Comparison of ENCODE assay signal across 8 cellular contexts in genomic region chr22:49933236-49933921, GRCh38. TPM values are rescaled to one million over a fixed set of nuclear protein-coding genes. Genes with fewer than 3 reads are reported as not detected.
A peak's percentile ranks its signal among the peaks of the same experiment; 100 is the strongest.
DNase-seq lines count a peak whose midpoint lies in the region; ATAC-seq, FAIRE-seq and TF ChIP-seq lines count a peak whose summit lies in the region.

No MANE protein-coding gene starts in this region.

- H3K36me3 ChIP-seq in RWPE2 (ENCODE audit: low read depth) (no peaks in the 10 kb centered on the region), pancreas (no peaks in the 10 kb centered on the region)

- peak overlapping the region in 1 of 2 donors; percentile 23 for H3K4me3 Mint-ChIP-seq in CD14-positive monocyte

- H3K9me3 ChIP-seq in RWPE2 (ENCODE audit: severe bottlenecking) (no peaks in the 10 kb centered on the region), pancreas (no peaks in the 10 kb centered on the region)

- H3K4me1 ChIP-seq in RWPE2 (ENCODE audit: insufficient read depth, poor library complexity, severe bottlenecking): peaks cover 12% of the 10 kb centered on the region
- peaks cover 14 to 23% (median 19%) of the 10 kb centered on the region in 3 donors for H3K4me1 ChIP-seq in pancreas

- WGBS in pancreas, 2 donors: 81 to 85% methylated on average over 21 of the region's 21 CpGs

- H3K4me3 ChIP-seq in RWPE2 (ENCODE audit: severe bottlenecking) (no peak overlapping the region), pancreas (peak overlapping the region in 1 of 4 donors; percentile 48)

- peaks cover 0 to 9% (median 0%) of the 10 kb centered on the region in 3 donors for H3K27me3 Mint-ChIP-seq in CD14-positive monocyte (ENCODE audit: low read depth in 3 of 3)

- H3K27ac ChIP-seq in RWPE2 (ENCODE audit: poor library complexity, severe bottlenecking): peak overlapping the region; percentile 76
- peak overlapping the region; percentile 64 to 95 (median 86) for H3K27ac ChIP-seq in pancreas

- intact Hi-C loops in CD14-positive monocyte (cut with micrococcal nuclease): loop anchor here in 1 of 2 donors (10.0 kb wide), 1 partner anchor 601 kb away; the partner anchor contains the start of gene TYMP
- intact Hi-C loops in Right ventricle myocardium superior (cut with DNase I): loop anchor here (5.0 kb wide), 1 partner anchor 39 kb away; no protein-coding TSS in a partner anchor
- intact Hi-C loops in pancreas (cut with DNase I): loop anchor here in 1 of 3 donors (5.0 kb wide), 1 partner anchor 59 kb away; no protein-coding TSS in a partner anchor

- H3K9me3 Mint-ChIP-seq in CD14-positive monocyte: no peaks in the 10 kb centered on the region

- H3K27me3 ChIP-seq in RWPE2 (ENCODE audit: insufficient read depth, poor library complexity, severe bottlenecking): no peaks in the 10 kb centered on the region
- H3K27me3 ChIP-seq in pancreas: no peaks in the 10 kb centered on the region

- H3K27ac Mint-ChIP-seq in CD14-positive monocyte: peak overlapping the region; percentile 51 to 92 (median 79)

- ATAC-seq in RWPE2 (ENCODE audit: low read depth): no peak
- peak; percentile 28 for ATAC-seq in Right ventricle myocardium superior (ENCODE audit: poor library complexity)
- ATAC-seq in pancreas: no peak
- no peak for ATAC-seq in GM18498 (IDR thresholded peaks at IDR 0.05; ENCODE audit: unreplicated experiment)
- no peak for ATAC-seq in HG03469 (IDR thresholded peaks at IDR 0.05; ENCODE audit: unreplicated experiment)
- no peak for ATAC-seq in HG02885 (IDR thresholded peaks at IDR 0.05; ENCODE audit: poor library complexity, unreplicated experiment)

- H3K4me1 Mint-ChIP-seq in CD14-positive monocyte: peaks cover 39% of the 10 kb centered on the region

- no peak for FAIRE-seq in pancreas (lab: Jason Lieb, UNC)

- DNase-seq in CD14-positive monocyte (ENCODE audit: low spot score) (no peak), RWPE2 (ENCODE audit: low spot score) (no peak), Right ventricle myocardium superior (peak; percentile 87), pancreas (peak in 5 of 6 donors; percentile 26 to 78 (median 59)), NCI-H446 treated with DMSO at 0.1 percent for 48 hours (lab: John Stamatoyannopoulos, UW) (no peak)

- H3K36me3 Mint-ChIP-seq in CD14-positive monocyte: peaks cover 2 to 5% of the 10 kb centered on the region in 2 donors

- TF ChIP-seq CTCF in CD14-positive monocyte (IDR thresholded peaks at IDR 0.05): no peak
- TF ChIP-seq CTCF in RWPE2 (IDR thresholded peaks at IDR 0.05; ENCODE audit: poor library complexity, severe bottlenecking): no peak
- no peak for TF ChIP-seq CTCF in pancreas (IDR thresholded peaks at IDR 0.05)

RNA-seq across cellular contexts. Expression of gene CRELD2, which starts 14.9 kb away (rescaled TPM):
- polyA plus RNA-seq in CD14-positive monocyte (10 to 100 TPM; 20.3 to 27.6 TPM), pancreas (10 to 100 TPM; 51.1 to 56.4 TPM)
- total RNA-seq in Right ventricle myocardium superior (22.1 TPM), pancreas (10 to 100 TPM; 37.2 to 61.9 (median 54.1) TPM)

RNA-seq across cellular contexts. Expression of gene ALG12, which starts 15.1 kb away (rescaled TPM):
- polyA plus RNA-seq in CD14-positive monocyte: 1 to 10 TPM; 7.2 to 9.5 TPM
- 13.8 TPM for total RNA-seq in Right ventricle myocardium superior
- 10 to 100 TPM in 4 of 6 donors, 1 to 10 TPM in 2; 7.4 to 13.1 (median 12.1) TPM for total RNA-seq in pancreas
- polyA plus RNA-seq in pancreas: 1 to 10 TPM; 7.1 to 8.6 TPM

RNA-seq across cellular contexts. Expression of gene PIM3, which starts 27.2 kb away (rescaled TPM):
- polyA plus RNA-seq in CD14-positive monocyte: 10 to 100 TPM; 38.8 to 40.4 TPM
- total RNA-seq in Right ventricle myocardium superior: 61.5 TPM
- total RNA-seq in pancreas: 10 to 100 TPM; 25.8 to 90.1 (median 33.1) TPM
- 10 to 100 TPM; 55.3 to 82.7 TPM for polyA plus RNA-seq in pancreas

Comparison
In these comparisons a context has a peak if more than half of its experiments do, and no peak if none do; other contexts are left out.
1. DNase-seq: peak in Right ventricle myocardium superior (single experiment) and pancreas (5 of 6); none in CD14-positive monocyte (single experiment), RWPE2 (single experiment) and NCI-H446 treated with DMSO at 0.1 percent for 48 hours (single experiment).